ENCODE assay signal across 24 cellular contexts in the genomic region with DNA sequence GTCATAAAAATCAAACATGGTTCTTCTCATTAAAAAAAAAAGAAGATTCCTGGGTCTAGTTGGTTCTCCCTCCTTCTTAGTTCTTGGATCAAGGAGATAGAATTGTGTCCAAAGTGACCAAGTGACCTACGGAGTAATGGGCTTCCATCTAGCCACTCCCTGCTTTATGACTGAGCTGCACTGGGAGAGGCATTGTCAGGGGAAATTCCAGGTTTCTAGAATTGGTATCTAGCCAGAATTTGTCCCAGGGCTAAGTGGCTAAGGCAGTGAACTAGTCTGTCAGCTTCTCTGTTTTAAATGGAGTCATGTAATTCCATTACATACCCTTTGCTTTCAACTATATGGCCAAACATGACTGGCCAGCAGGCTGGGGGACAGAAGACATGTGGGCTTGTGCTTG. TPM values are rescaled to one million over a fixed set of nuclear protein-coding genes. Genes with fewer than 3 reads are reported as not detected.
DNase-seq lines count a peak whose midpoint lies in the region; ATAC-seq and TF ChIP-seq lines count a peak whose summit lies in the region.
"Had no signal": no experiment of that assay in that cellular context is flagged by ENCODE, and none has a peak within 500 bp of the region (broad histone marks: within the 10 kb centered on the region; RNA-seq: fewer than 3 reads in every experiment).

No MANE protein-coding gene starts in this region.

- H4K20me1 ChIP-seq in hepatocyte (ENCODE audit: insufficient read depth, poor library complexity, severe bottlenecking): no peaks in the 10 kb centered on the region

- intact Hi-C loops in naive thymus-derived CD4-positive, alpha-beta T cell (cut with micrococcal nuclease): no loop called here

- H3K4me1 ChIP-seq in hepatocyte (ENCODE audit: insufficient read depth): no peaks in the 10 kb centered on the region
- no peaks in the 10 kb centered on the region for H3K4me1 ChIP-seq in naive thymus-derived CD4-positive, alpha-beta T cell (ENCODE audit: control insufficient read depth in 2 of 2, insufficient read depth in 2 of 2, low read length in 2 of 2)
- H3K4me1 ChIP-seq: SJCRH30 had no signal

- no peaks in the 10 kb centered on the region for H3K9me3 ChIP-seq in hepatocyte (ENCODE audit: low read depth)
- H3K9me3 ChIP-seq in naive thymus-derived CD4-positive, alpha-beta T cell (ENCODE audit: control insufficient read depth in 2 of 3, low read length in 3 of 3): no peaks in the 10 kb centered on the region
- H3K9me3 ChIP-seq: SJCRH30 had no signal

- H2AFZ ChIP-seq in hepatocyte: no peak overlapping the region
- H2AFZ ChIP-seq: GM23248, PC-9 had no signal

- TF ChIP-seq CTCF in hepatocyte (IDR thresholded peaks at IDR 0.05; ENCODE audit: poor library complexity): no peak

- peaks cover 0 to 1% (median 0%) of the 10 kb centered on the region in 11 donors for H3K9me3 Mint-ChIP-seq in naive thymus-derived CD4-positive, alpha-beta T cell

- H3K4me1 Mint-ChIP-seq in naive thymus-derived CD4-positive, alpha-beta T cell: no peaks in the 10 kb centered on the region

- no peaks in the 10 kb centered on the region for H3K36me3 Mint-ChIP-seq in naive thymus-derived CD4-positive, alpha-beta T cell

- no peak overlapping the region for H3K4me2 ChIP-seq in hepatocyte
- H3K4me2 ChIP-seq: PC-9 had no signal

- DNase-seq in Daoy (ENCODE audit: low read depth) (peak; percentile 52), M059J (ENCODE audit: low read depth) (peak; percentile 25), dermis microvascular lymphatic vessel endothelial cell (ENCODE audit: low read depth in 2 of 2) (peak; percentile 15 to 19), kidney tubule cell (ENCODE audit: low spot score) (peak; percentile 10), hepatocyte (ENCODE audit: low spot score) (no peak), G401 (ENCODE audit: low spot score) (no peak)
- no peak for DNase-seq in naive thymus-derived CD4-positive, alpha-beta T cell
- DNase-seq: EL, GM23248, H7, KBM-7, NCI-H1092, NCI-H1417 treated with DMSO at 0.1 percent for 48 hours, NCI-H1694 treated with DMSO at 0.1 percent for 48 hours, NCI-H2081, NCI-H2227 treated with DMSO at 0.1 percent for 48 hours, NCI-H526 treated with DMSO at 0.1 percent for 48 hours, PC-9, SJCRH30 had no signal

- peaks cover 11 to 19% (median 14%) of the 10 kb centered on the region in 5 donors for H3K27me3 Mint-ChIP-seq in naive thymus-derived CD4-positive, alpha-beta T cell

- ATAC-seq in HG02981 (IDR thresholded peaks at IDR 0.05; ENCODE audit: unreplicated experiment): no peak
- no peak for ATAC-seq in naive thymus-derived CD4-positive, alpha-beta T cell
- ATAC-seq: Right ventricle myocardium inferior had no signal

- POLR2A ChIA-PET in naive thymus-derived CD4-positive, alpha-beta T cell (lab: Charles Lee): no interaction called here

- H3K79me2 ChIP-seq in hepatocyte: no peaks in the 10 kb centered on the region

- H3K27ac Mint-ChIP-seq in naive thymus-derived CD4-positive, alpha-beta T cell: no peak overlapping the region

- in situ Hi-C loops in G401 (cut with HindIII; ENCODE audit: low sequenced_read_pairs): no loop called here

- WGBS in hepatocyte (ENCODE audit: low lambda C conversion rate, missing lambda C conversion rate): 70% methylated on average over 1 of the region's 1 CpG

- CTCF ChIA-PET in naive thymus-derived CD4-positive, alpha-beta T cell (lab: Charles Lee): no interaction called here

- H3K27me3 ChIP-seq in hepatocyte: no peaks in the 10 kb centered on the region
- H3K27me3 ChIP-seq in naive thymus-derived CD4-positive, alpha-beta T cell (ENCODE audit: control insufficient read depth in 2 of 2, insufficient read depth in 2 of 2, low read length in 2 of 2): no peaks in the 10 kb centered on the region

- no peaks in the 10 kb centered on the region for H3K9me2 ChIP-seq in hepatocyte (replicated peaks; ENCODE audit: insufficient read depth)

- no peak overlapping the region for H3K4me3 Mint-ChIP-seq in naive thymus-derived CD4-positive, alpha-beta T cell

- H3K27ac ChIP-seq in hepatocyte: no peak overlapping the region
- H3K27ac ChIP-seq in naive thymus-derived CD4-positive, alpha-beta T cell (ENCODE audit: low read depth, low read length): no peak overlapping the region
- H3K27ac ChIP-seq: GM23248, PC-9, SJCRH30 had no signal

- no peaks in the 10 kb centered on the region for H3K36me3 ChIP-seq in hepatocyte (replicated peaks; ENCODE audit: insufficient read depth, low read depth)
- H3K36me3 ChIP-seq in naive thymus-derived CD4-positive, alpha-beta T cell (ENCODE audit: control insufficient read depth in 2 of 3, insufficient read depth in 3 of 3, low read length in 3 of 3): no peaks in the 10 kb centered on the region
- H3K36me3 ChIP-seq: SJCRH30 had no signal

- no peak overlapping the region for H3K4me3 ChIP-seq in hepatocyte
- H3K4me3 ChIP-seq in naive thymus-derived CD4-positive, alpha-beta T cell (ENCODE audit: low read length): no peak overlapping the region
- H3K4me3 ChIP-seq: GM23248, PC-9, SJCRH30 had no signal

RNA-seq across cellular contexts. Expression of a gene that starts 40.1 kb away (rescaled TPM):
- 1.8 and 2.3 TPM in 2 replicates for total RNA-seq in Daoy (2014; rRNA removed; shearing (Covaris generic))
- 0.10 TPM in 1 of 2 replicates, not detected in the other for total RNA-seq in M059J (2014; rRNA removed; shearing (Covaris generic))
- total RNA-seq in dermis microvascular lymphatic vessel endothelial cell (41.0 and 70.4 TPM in 2 replicates), hepatocyte (4.7 and 5.1 TPM in 2 replicates)
- polyA plus RNA-seq in hepatocyte: 1.9 and 2.5 TPM in 2 replicates
- total RNA-seq in G401 (2014; rRNA removed; shearing (Covaris generic)): not detected in 2 replicates
- total RNA-seq in naive thymus-derived CD4-positive, alpha-beta T cell: 1 to 10 TPM in 1 of 5 experiments, under 1 TPM in 1, not detected in 3; 0.24 to 1.3 TPM
- not detected for polyA plus RNA-seq in naive thymus-derived CD4-positive, alpha-beta T cell
- total RNA-seq: NCI-H460, PC-9, RPMI7951, SJCRH30 had no signal
- polyA plus RNA-seq: BJ had no signal

Comparison
In these comparisons a context has a peak if more than half of its experiments do, and no peak if none do; other contexts are left out.
1. DNase-seq: peak in Daoy (single experiment), M059J (single experiment), dermis microvascular lymphatic vessel endothelial cell (2 of 2) and kidney tubule cell (single experiment); none in hepatocyte (single experiment), G401 (single experiment) and naive thymus-derived CD4-positive, alpha-beta T cell (0 of 9).